In genomic region chr5:66987540-66987939, GRCh38 we compare ENCODE assay signal across 12 cellular contexts.
DNase-seq lines count a peak whose midpoint lies in the region; ATAC-seq, FAIRE-seq and TF ChIP-seq lines count a peak whose summit lies in the region.
"Had no signal": no experiment of that assay in that cellular context is flagged by ENCODE, and none has a peak within 500 bp of the region (broad histone marks: within the 10 kb centered on the region; RNA-seq: fewer than 3 reads in every experiment).

No MANE protein-coding gene starts in this region.

- ATAC-seq in foreskin keratinocyte (no peak), HG03442 (IDR thresholded peaks at IDR 0.05; ENCODE audit: unreplicated experiment) (no peak)

- no peak overlapping the region for H3K27ac Mint-ChIP-seq in astrocyte (ENCODE audit: unreplicated experiment)
- H3K27ac Mint-ChIP-seq: CD14-positive monocyte; CD8-positive, alpha-beta T cell; GM23338 had no signal

- H3K4me2 ChIP-seq in astrocyte (ENCODE audit: low read length) (no peak overlapping the region), parathyroid adenoma (ENCODE audit: low read length) (no peak overlapping the region), smooth muscle cell (no peak overlapping the region)
- H3K4me2 ChIP-seq: GM23338 had no signal

- H3K4me1 Mint-ChIP-seq in astrocyte (ENCODE audit: low read depth, unreplicated experiment) = peaks cover 23% of the 10 kb centered on the region

- H3K27ac ChIP-seq in astrocyte (ENCODE audit: low read depth, low read length) (no peak overlapping the region), foreskin keratinocyte (peak overlapping the region; percentile 6), liver (ENCODE audit: low read depth in 1 of 2, low read length in 2 of 2) (peak overlapping the region; percentile 25 to 48), parathyroid adenoma (no peak overlapping the region), smooth muscle cell (ENCODE audit: low read depth) (no peak overlapping the region)

- TF ChIP-seq CTCF in astrocyte (IDR thresholded peaks at IDR 0.05; ENCODE audit: insufficient read depth, low read depth, low read length) (no peak), foreskin keratinocyte (conservative IDR thresholded peaks at IDR 0.05) (no peak), liver (IDR thresholded peaks at IDR 0.05; ENCODE audit: low read depth, low read length, missing input control) (no peak), parathyroid adenoma (IDR thresholded peaks at IDR 0.05) (no peak), smooth muscle cell (IDR thresholded peaks at IDR 0.05; ENCODE audit: borderline replicate concordance, insufficient read depth, poor library complexity, severe bottlenecking) (no peak)

- DNase-seq in astrocyte (ENCODE audit: low read depth) (no peak), foreskin keratinocyte (no peak), NCI-H128 (lab: John Stamatoyannopoulos, UW; ENCODE audit: unreplicated experiment) (no peak), smooth muscle cell (lab: John Stamatoyannopoulos, UW; ENCODE audit: unreplicated experiment) (no peak)
- DNase-seq: CD8-positive, alpha-beta T cell; DND-41; GDM1 had no signal

- peak; percentile 9 for FAIRE-seq in astrocyte (lab: Jason Lieb, UNC)

- no peaks in the 10 kb centered on the region for H3K79me2 ChIP-seq in astrocyte (ENCODE audit: insufficient read depth, low read length)
- H3K79me2 ChIP-seq in parathyroid adenoma = peaks cover 36% of the 10 kb centered on the region
- no peaks in the 10 kb centered on the region for H3K79me2 ChIP-seq in smooth muscle cell (ENCODE audit: low read depth)

- H3K27me3 ChIP-seq in astrocyte (ENCODE audit: insufficient read depth, low read length) (no peaks in the 10 kb centered on the region), foreskin keratinocyte (no peaks in the 10 kb centered on the region), liver (ENCODE audit: control insufficient read depth in 4 of 4, insufficient read depth in 4 of 4, low read length in 3 of 4) (no peaks in the 10 kb centered on the region), parathyroid adenoma (ENCODE audit: control insufficient read depth, insufficient read depth, low read length) (no peaks in the 10 kb centered on the region), smooth muscle cell (ENCODE audit: low read depth) (no peaks in the 10 kb centered on the region)

- no peaks in the 10 kb centered on the region for H3K36me3 Mint-ChIP-seq in astrocyte (ENCODE audit: low read depth, unreplicated experiment)
- H3K36me3 Mint-ChIP-seq: CD14-positive monocyte; CD8-positive, alpha-beta T cell had no signal

- no peaks in the 10 kb centered on the region for H3F3A ChIP-seq in smooth muscle cell (ENCODE audit: low read depth)

- H4K20me1 ChIP-seq in astrocyte (ENCODE audit: insufficient read depth, low read length) (no peaks in the 10 kb centered on the region), smooth muscle cell (ENCODE audit: low read depth) (no peaks in the 10 kb centered on the region)

- no peak for TF ChIP-seq RAD21 in liver (IDR thresholded peaks at IDR 0.05)

- H3K4me1 ChIP-seq in astrocyte (ENCODE audit: insufficient read depth, low read length) (peaks cover 16% of the 10 kb centered on the region), foreskin keratinocyte (peaks cover 33% of the 10 kb centered on the region), liver (ENCODE audit: control insufficient read depth in 4 of 4, insufficient read depth in 4 of 4, low read length in 3 of 4) (peaks cover 0 to 21% (median 6%) of the 10 kb centered on the region in 4 donors), parathyroid adenoma (peaks cover 20% of the 10 kb centered on the region), smooth muscle cell (ENCODE audit: low read depth) (no peaks in the 10 kb centered on the region)

- H3K27me3 Mint-ChIP-seq in astrocyte (ENCODE audit: low read depth, unreplicated experiment) = no peaks in the 10 kb centered on the region

- no peaks in the 10 kb centered on the region for H3K36me3 ChIP-seq in astrocyte (ENCODE audit: insufficient read depth, low read length)
- no peaks in the 10 kb centered on the region for H3K36me3 ChIP-seq in liver (ENCODE audit: control insufficient read depth in 4 of 4, insufficient read depth in 3 of 4, low read depth in 1 of 4, low read length in 3 of 4)
- H3K36me3 ChIP-seq in parathyroid adenoma (ENCODE audit: control insufficient read depth, insufficient read depth, low read length) = no peaks in the 10 kb centered on the region
- H3K36me3 ChIP-seq in smooth muscle cell (ENCODE audit: low read depth) = no peaks in the 10 kb centered on the region

- no peaks in the 10 kb centered on the region for H3K9me3 ChIP-seq in astrocyte (ENCODE audit: insufficient read depth, low read depth, low read length)
- no peaks in the 10 kb centered on the region for H3K9me3 ChIP-seq in liver (ENCODE audit: control insufficient read depth in 4 of 4, low read length in 3 of 4)
- H3K9me3 ChIP-seq in parathyroid adenoma (ENCODE audit: control insufficient read depth, low read length) = no peaks in the 10 kb centered on the region
- no peaks in the 10 kb centered on the region for H3K9me3 ChIP-seq in smooth muscle cell (replicated peaks; ENCODE audit: low read depth)

- H3K9me3 Mint-ChIP-seq in astrocyte (ENCODE audit: unreplicated experiment) = no peaks in the 10 kb centered on the region
- H3K9me3 Mint-ChIP-seq: CD14-positive monocyte; CD8-positive, alpha-beta T cell; GM23338 had no signal

- H3K9ac ChIP-seq in astrocyte (ENCODE audit: low read length) (no peak overlapping the region), liver (ENCODE audit: low read depth in 1 of 2, low read length in 2 of 2) (peak overlapping the region in 1 of 2 donors; percentile 33), parathyroid adenoma (peak overlapping the region; percentile 10), smooth muscle cell (ENCODE audit: low read depth) (no peak overlapping the region)

- H3K4me3 Mint-ChIP-seq in astrocyte (ENCODE audit: unreplicated experiment) = no peak overlapping the region
- H3K4me3 Mint-ChIP-seq: CD14-positive monocyte; CD8-positive, alpha-beta T cell; GM23338 had no signal

- H2AFZ ChIP-seq in astrocyte (ENCODE audit: low read depth, low read length) (no peak overlapping the region), parathyroid adenoma (no peak overlapping the region), smooth muscle cell (ENCODE audit: low read depth) (no peak overlapping the region)
- H2AFZ ChIP-seq: GM23338 had no signal

- no peak overlapping the region for H3K4me3 ChIP-seq in astrocyte (ENCODE audit: insufficient read depth, low read depth, low read length)
- H3K4me3 ChIP-seq in liver (ENCODE audit: low read depth in 1 of 3, low read length in 3 of 3) = no peak overlapping the region
- no peak overlapping the region for H3K4me3 ChIP-seq in parathyroid adenoma (ENCODE audit: low read depth, low read length)
- no peak overlapping the region for H3K4me3 ChIP-seq in smooth muscle cell
- H3K4me3 ChIP-seq: GM23338 had no signal

- 34% methylated on average over 3 of the region's 3 CpGs for WGBS in liver
- 87% methylated on average over 3 of the region's 3 CpGs for WGBS in smooth muscle cell (ENCODE audit: low lambda C conversion rate)

TF ChIP-seq in liver, 16 proteins besides CTCF, POLR2A, EP300 and RAD21:
- TF ChIP-seq ZBTB33 (IDR thresholded peaks at IDR 0.05) = no peak
- no peak for TF ChIP-seq RXRA (IDR thresholded peaks at IDR 0.05)
- no peak for TF ChIP-seq FOXA1 (IDR thresholded peaks at IDR 0.05)
- TF ChIP-seq HNF4A (conservative IDR thresholded peaks at IDR 0.05) = no peak
- no peak for TF ChIP-seq FOXA2 (IDR thresholded peaks at IDR 0.05)
- no peak for TF ChIP-seq GABPA (IDR thresholded peaks at IDR 0.05 in 1 of 2, conservative IDR thresholded peaks at IDR 0.05 in 1 of 2)
- TF ChIP-seq YY1 (IDR thresholded peaks at IDR 0.05) = no peak
TF ChIP-seq in liver: peak in this region for 0.

Comparison
In these comparisons a context has a peak if more than half of its experiments do, and no peak if none do; other contexts are left out.
1. H3K27ac ChIP-seq: peak in foreskin keratinocyte (single experiment) and liver (2 of 2); none in astrocyte (single experiment), parathyroid adenoma (single experiment) and smooth muscle cell (single experiment).